ENCODE assay signal across 1 cellular context in the genomic region with DNA sequence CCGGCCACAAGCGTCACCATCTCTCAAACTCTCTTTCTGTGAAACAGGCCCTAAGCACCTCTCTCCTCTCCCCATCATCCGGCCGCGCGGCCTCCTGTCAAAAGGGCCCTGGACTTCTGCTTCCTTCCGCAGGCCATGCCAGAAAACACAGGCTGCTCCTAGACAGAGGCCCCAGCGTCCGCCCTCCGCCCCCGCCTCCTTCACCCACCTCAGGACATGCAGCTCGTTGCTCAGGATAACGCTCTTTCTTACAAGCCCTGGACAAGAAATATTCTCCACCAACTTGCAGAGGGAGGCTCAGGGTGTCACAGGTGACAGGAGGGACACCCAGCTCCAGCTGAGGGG.
TF ChIP-seq lines count a peak whose summit lies in the region.

No MANE protein-coding gene starts in this region.

TF ChIP-seq in GM23338, 12 proteins besides CTCF, POLR2A, EP300 and RAD21 (continued from another document):
- TF ChIP-seq, protein P1, sequence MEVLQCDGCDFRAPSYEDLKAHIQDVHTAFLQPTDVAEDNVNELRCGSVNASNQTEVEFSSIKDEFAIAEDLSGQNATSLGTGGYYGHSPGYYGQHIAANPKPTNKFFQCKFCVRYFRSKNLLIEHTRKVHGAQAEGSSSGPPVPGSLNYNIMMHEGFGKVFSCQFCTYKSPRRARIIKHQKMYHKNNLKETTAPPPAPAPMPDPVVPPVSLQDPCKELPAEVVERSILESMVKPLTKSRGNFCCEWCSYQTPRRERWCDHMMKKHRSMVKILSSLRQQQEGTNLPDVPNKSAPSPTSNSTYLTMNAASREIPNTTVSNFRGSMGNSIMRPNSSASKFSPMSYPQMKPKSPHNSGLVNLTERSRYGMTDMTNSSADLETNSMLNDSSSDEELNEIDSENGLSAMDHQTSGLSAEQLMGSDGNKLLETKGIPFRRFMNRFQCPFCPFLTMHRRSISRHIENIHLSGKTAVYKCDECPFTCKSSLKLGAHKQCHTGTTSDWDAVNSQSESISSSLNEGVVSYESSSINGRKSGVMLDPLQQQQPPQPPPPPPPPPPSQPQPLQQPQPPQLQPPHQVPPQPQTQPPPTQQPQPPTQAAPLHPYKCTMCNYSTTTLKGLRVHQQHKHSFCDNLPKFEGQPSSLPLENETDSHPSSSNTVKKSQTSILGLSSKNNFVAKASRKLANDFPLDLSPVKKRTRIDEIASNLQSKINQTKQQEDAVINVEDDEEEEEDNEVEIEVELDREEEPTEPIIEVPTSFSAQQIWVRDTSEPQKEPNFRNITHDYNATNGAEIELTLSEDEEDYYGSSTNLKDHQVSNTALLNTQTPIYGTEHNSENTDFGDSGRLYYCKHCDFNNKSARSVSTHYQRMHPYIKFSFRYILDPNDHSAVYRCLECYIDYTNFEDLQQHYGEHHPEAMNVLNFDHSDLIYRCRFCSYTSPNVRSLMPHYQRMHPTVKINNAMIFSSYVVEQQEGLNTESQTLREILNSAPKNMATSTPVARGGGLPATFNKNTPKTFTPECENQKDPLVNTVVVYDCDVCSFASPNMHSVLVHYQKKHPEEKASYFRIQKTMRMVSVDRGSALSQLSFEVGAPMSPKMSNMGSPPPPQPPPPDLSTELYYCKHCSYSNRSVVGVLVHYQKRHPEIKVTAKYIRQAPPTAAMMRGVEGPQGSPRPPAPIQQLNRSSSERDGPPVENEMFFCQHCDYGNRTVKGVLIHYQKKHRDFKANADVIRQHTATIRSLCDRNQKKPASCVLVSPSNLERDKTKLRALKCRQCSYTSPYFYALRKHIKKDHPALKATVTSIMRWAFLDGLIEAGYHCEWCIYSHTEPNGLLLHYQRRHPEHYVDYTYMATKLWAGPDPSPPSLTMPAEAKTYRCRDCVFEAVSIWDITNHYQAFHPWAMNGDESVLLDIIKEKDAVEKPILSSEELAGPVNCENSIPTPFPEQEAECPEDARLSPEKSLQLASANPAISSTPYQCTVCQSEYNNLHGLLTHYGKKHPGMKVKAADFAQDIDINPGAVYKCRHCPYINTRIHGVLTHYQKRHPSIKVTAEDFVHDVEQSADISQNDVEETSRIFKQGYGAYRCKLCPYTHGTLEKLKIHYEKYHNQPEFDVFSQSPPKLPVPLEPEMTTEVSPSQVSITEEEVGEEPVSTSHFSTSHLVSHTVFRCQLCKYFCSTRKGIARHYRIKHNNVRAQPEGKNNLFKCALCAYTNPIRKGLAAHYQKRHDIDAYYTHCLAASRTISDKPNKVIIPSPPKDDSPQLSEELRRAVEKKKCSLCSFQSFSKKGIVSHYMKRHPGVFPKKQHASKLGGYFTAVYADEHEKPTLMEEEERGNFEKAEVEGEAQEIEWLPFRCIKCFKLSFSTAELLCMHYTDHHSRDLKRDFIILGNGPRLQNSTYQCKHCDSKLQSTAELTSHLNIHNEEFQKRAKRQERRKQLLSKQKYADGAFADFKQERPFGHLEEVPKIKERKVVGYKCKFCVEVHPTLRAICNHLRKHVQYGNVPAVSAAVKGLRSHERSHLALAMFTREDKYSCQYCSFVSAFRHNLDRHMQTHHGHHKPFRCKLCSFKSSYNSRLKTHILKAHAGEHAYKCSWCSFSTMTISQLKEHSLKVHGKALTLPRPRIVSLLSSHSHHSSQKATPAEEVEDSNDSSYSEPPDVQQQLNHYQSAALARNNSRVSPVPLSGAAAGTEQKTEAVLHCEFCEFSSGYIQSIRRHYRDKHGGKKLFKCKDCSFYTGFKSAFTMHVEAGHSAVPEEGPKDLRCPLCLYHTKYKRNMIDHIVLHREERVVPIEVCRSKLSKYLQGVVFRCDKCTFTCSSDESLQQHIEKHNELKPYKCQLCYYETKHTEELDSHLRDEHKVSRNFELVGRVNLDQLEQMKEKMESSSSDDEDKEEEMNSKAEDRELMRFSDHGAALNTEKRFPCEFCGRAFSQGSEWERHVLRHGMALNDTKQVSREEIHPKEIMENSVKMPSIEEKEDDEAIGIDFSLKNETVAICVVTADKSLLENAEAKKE (CRISPR knock-in tag; IDR thresholded peaks at IDR 0.05) = no peak
- TF ChIP-seq CREB1 (CRISPR knock-in tag; IDR thresholded peaks at IDR 0.05; ENCODE audit: low read depth) (no peak), STAT1 (IDR thresholded peaks at IDR 0.05; ENCODE audit: unreplicated experiment) (no peak), ZNF331 (CRISPR knock-in tag; IDR thresholded peaks at IDR 0.05; ENCODE audit: low read depth) (no peak), NANOG (IDR thresholded peaks at IDR 0.05; ENCODE audit: borderline replicate concordance) (no peak)
